8 cellular contexts compared by ENCODE assay signal in the genomic region with DNA sequence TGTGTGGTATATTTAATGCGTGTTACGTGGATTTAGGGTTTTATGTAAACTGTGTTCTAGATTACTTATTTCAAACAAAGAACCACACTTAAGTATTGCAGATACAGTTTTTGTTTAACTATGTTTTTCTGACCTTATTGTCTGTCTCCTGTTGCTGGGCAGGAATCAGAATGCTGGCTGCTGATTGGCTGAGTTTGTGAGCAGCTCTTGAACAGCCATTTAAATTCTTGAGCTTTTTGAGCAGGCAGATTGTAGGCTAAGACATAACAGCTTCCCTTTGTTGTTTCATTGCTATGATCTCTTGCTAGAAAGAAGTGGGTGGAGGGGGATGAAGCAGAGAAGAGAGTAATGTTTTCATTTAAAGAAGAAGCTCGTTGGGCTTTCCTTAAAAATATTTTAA. TPM values are rescaled to one million over a fixed set of nuclear protein-coding genes. Genes with fewer than 3 reads are reported as not detected.
DNase-seq lines count a peak whose midpoint lies in the region; ATAC-seq and TF ChIP-seq lines count a peak whose summit lies in the region.

No MANE protein-coding gene starts in this region.

- H4K20me1 ChIP-seq in GM23248 (ENCODE audit: insufficient read depth): no peaks in the 10 kb centered on the region

- H3K27me3 ChIP-seq in GM23248 (replicated peaks; ENCODE audit: insufficient read depth): no peaks in the 10 kb centered on the region
- no peaks in the 10 kb centered on the region for H3K27me3 ChIP-seq in upper lobe of left lung

- H3K27ac ChIP-seq in GM23248 (peak overlapping the region; percentile 20), upper lobe of left lung (peak overlapping the region in 2 of 4 donors; percentile 19 to 64)

- peak; percentile 69 to 82 for ATAC-seq in upper lobe of left lung (ENCODE audit: low FRiP score in 2 of 2)
- ATAC-seq in HG02938 (IDR thresholded peaks at IDR 0.05; ENCODE audit: unreplicated experiment): no peak
- ATAC-seq in GM19324 (IDR thresholded peaks at IDR 0.05; ENCODE audit: low FRiP score, unreplicated experiment): no peak

- peak overlapping the region; percentile 24; the same call in 1 of the 2 replicates for H3K4me3 ChIP-seq in GM23248
- no peak overlapping the region for H3K4me3 ChIP-seq in upper lobe of left lung

- peak overlapping the region; percentile 20; the same call in 1 of the 2 replicates for H3K9ac ChIP-seq in GM23248

- no peak overlapping the region for H2AFZ ChIP-seq in GM23248

- no peaks in the 10 kb centered on the region for H3K36me3 ChIP-seq in GM23248 (ENCODE audit: low read depth)
- peaks cover 0 to 3% (median 0%) of the 10 kb centered on the region in 4 donors for H3K36me3 ChIP-seq in upper lobe of left lung

- peak; percentile 80 for DNase-seq in GM23248
- peak; percentile 84 for DNase-seq in RPMI7951 (ENCODE audit: low read depth)
- DNase-seq in activated naive CD4-positive, alpha-beta T cell treated with anti-CD3 and anti-CD28 coated beads, Interleukin-2, amount 50 U/mL, for 16 hours: peak; percentile 64
- DNase-seq in glomerular visceral epithelial cell (ENCODE audit: extremely low spot score): peak; percentile 70
- DNase-seq in occipital lobe (lab: John Stamatoyannopoulos, UW): peak; percentile 61
- DNase-seq in upper lobe of left lung: peak in 1 of 2 donors; percentile 69

- H3K4me1 ChIP-seq in GM23248 (ENCODE audit: insufficient read depth) (peaks cover 25% of the 10 kb centered on the region), upper lobe of left lung (peaks cover 20 to 43% (median 29%) of the 10 kb centered on the region in 4 donors)

- H3K9me3 ChIP-seq in GM23248 (ENCODE audit: low read depth) (no peaks in the 10 kb centered on the region), upper lobe of left lung (peaks cover 0 to 8% (median 5%) of the 10 kb centered on the region in 4 donors)

- no peaks in the 10 kb centered on the region for H3K9me2 ChIP-seq in GM23248 (ENCODE audit: insufficient read depth)

- no peak for TF ChIP-seq EP300 in upper lobe of left lung (IDR thresholded peaks at IDR 0.05)

- in situ Hi-C loops in GM23248 (cut with MboI): no loop called here

- H3K79me2 ChIP-seq in GM23248 (ENCODE audit: insufficient read depth): peaks cover 99% of the 10 kb centered on the region

- peak overlapping the region; percentile 37 for H3K4me2 ChIP-seq in GM23248 (ENCODE audit: unreplicated experiment)

- TF ChIP-seq CTCF in upper lobe of left lung (IDR thresholded peaks at IDR 0.05): no peak

- TF ChIP-seq POLR2A in upper lobe of left lung (IDR thresholded peaks at IDR 0.05): no peak

- whole genome bisulfite sequencing in GM23248 (ENCODE audit: low coverage in 1 of 2, low lambda C conversion rate in 2 of 2, missing lambda C conversion rate in 2 of 2), 2 experiments: 78 to 80% methylated on average over 3 of the region's 3 CpGs
- 48 to 58% methylated on average over 3 of the region's 3 CpGs for WGBS in upper lobe of left lung, 2 donors

- H3F3A ChIP-seq in GM23248 (ENCODE audit: insufficient read depth): peaks cover 4% of the 10 kb centered on the region; the same call in 1 of the 2 replicates

RNA-seq across cellular contexts. Expression of gene ATF7IP, which starts 52.2 kb away (rescaled TPM):
- total RNA-seq in GM23248 (2014; rRNA removed; shearing (Covaris generic)): 14.3 and 17.7 TPM in 2 replicates
- 24.3 and 24.9 TPM in 2 replicates for polyA plus RNA-seq in GM23248 (2016; fragmentation: Nextera tagmentation; extraction: Ambion mirVana)
- 31.2 and 41.3 TPM in 2 replicates for total RNA-seq in RPMI7951 (2014; rRNA removed; shearing (Covaris generic))
- total RNA-seq in occipital lobe: 77.5 TPM
- 10 to 100 TPM; 20.5 to 65.5 (median 55.9) TPM for total RNA-seq in upper lobe of left lung

Comparison
In these comparisons a context has a peak if more than half of its experiments do, and no peak if none do; other contexts are left out.
1. ATAC-seq: peak in upper lobe of left lung (2 of 2); none in HG02938 (single experiment) and GM19324 (single experiment).